ENCODE assay signal across 8 cellular contexts in the genomic region with DNA sequence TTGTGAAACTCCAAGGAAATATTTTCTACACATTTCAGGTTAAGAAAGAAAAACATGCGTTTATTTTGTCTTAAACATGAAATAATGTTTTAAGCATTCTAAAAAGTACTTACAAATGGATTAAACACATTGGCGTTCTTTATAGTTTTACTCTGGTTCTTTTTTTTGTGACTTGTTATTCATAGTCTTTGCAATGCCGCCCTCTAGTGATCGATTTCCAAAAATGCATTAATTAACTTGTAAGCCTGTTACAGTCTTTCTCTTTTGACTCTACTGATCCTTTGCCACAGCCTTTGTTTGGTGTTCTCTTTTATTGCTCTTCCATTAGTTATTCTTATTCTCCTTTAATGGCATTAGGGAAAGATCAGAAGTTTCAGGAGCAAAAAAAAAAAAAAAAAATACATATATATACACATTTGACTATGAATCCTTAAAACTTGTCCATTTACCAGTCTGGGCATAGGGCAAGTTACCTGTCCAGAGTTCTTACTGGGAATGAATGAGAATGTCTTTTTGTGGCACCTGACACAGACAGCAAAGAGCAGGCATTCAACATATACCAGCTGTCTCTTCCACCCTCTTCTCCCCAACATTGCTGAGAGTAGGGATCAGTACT.
DNase-seq lines count a peak whose midpoint lies in the region; ATAC-seq and TF ChIP-seq lines count a peak whose summit lies in the region.

No MANE protein-coding gene starts in this region.

- no peak overlapping the region for H3K4me3 ChIP-seq in foreskin fibroblast (ENCODE audit: low read depth in 1 of 2, low read length in 2 of 2)

- ATAC-seq in GM19455 (IDR thresholded peaks at IDR 0.05; ENCODE audit: unreplicated experiment) (peak; percentile 69), SK-N-SH treated with all-trans-retinoic acid at 6 μM for 48 hours (peak; percentile 74), HG02970 (IDR thresholded peaks at IDR 0.05; ENCODE audit: low FRiP score, unreplicated experiment) (no peak)

- peak; percentile 44 for TF ChIP-seq CTCF in foreskin fibroblast (IDR thresholded peaks at IDR 0.05; ENCODE audit: low read depth, low read length)

- DNase-seq in COLO829 (ENCODE audit: low spot score): peak; percentile 48
- peak; percentile 69 for DNase-seq in NCI-H146 (lab: John Stamatoyannopoulos, UW)
- DNase-seq in foreskin fibroblast: peak; percentile 32 to 80
- peak; percentile 56 for DNase-seq in putamen (ENCODE audit: low spot score)
- DNase-seq in cerebellar nuclear complex (lab: John Stamatoyannopoulos, UW): no peak

TF ChIP-seq in SK-N-SH treated with all-trans-retinoic acid at 6 μM for 48 hours, 23 proteins besides CTCF, POLR2A, EP300 and RAD21:
- TF ChIP-seq, protein P1, sequence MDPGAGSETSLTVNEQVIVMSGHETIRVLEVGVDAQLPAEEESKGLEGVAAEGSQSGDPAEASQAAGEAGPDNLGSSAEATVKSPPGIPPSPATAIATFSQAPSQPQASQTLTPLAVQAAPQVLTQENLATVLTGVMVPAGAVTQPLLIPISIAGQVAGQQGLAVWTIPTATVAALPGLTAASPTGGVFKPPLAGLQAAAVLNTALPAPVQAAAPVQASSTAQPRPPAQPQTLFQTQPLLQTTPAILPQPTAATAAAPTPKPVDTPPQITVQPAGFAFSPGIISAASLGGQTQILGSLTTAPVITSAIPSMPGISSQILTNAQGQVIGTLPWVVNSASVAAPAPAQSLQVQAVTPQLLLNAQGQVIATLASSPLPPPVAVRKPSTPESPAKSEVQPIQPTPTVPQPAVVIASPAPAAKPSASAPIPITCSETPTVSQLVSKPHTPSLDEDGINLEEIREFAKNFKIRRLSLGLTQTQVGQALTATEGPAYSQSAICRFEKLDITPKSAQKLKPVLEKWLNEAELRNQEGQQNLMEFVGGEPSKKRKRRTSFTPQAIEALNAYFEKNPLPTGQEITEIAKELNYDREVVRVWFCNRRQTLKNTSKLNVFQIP (CRISPR knock-in tag; IDR thresholded peaks at IDR 0.05; ENCODE audit: borderline replicate concordance, low read depth): no peak
- TF ChIP-seq ESRRG (CRISPR knock-in tag; IDR thresholded peaks at IDR 0.05): no peak
- no peak for TF ChIP-seq ZC3H10 (CRISPR knock-in tag; IDR thresholded peaks at IDR 0.05)
- TF ChIP-seq ZNF565 (CRISPR knock-in tag; conservative IDR thresholded peaks at IDR 0.05; ENCODE audit: low read depth): no peak
- no peak for TF ChIP-seq SNAI2 (CRISPR knock-in tag; IDR thresholded peaks at IDR 0.05)
- TF ChIP-seq, protein P2, sequence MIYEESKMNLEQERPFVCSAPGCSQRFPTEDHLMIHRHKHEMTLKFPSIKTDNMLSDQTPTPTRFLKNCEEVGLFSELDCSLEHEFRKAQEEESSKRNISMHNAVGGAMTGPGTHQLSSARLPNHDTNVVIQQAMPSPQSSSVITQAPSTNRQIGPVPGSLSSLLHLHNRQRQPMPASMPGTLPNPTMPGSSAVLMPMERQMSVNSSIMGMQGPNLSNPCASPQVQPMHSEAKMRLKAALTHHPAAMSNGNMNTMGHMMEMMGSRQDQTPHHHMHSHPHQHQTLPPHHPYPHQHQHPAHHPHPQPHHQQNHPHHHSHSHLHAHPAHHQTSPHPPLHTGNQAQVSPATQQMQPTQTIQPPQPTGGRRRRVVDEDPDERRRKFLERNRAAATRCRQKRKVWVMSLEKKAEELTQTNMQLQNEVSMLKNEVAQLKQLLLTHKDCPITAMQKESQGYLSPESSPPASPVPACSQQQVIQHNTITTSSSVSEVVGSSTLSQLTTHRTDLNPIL (CRISPR knock-in tag; IDR thresholded peaks at IDR 0.05; ENCODE audit: low read depth): no peak
- TF ChIP-seq, protein P3, sequence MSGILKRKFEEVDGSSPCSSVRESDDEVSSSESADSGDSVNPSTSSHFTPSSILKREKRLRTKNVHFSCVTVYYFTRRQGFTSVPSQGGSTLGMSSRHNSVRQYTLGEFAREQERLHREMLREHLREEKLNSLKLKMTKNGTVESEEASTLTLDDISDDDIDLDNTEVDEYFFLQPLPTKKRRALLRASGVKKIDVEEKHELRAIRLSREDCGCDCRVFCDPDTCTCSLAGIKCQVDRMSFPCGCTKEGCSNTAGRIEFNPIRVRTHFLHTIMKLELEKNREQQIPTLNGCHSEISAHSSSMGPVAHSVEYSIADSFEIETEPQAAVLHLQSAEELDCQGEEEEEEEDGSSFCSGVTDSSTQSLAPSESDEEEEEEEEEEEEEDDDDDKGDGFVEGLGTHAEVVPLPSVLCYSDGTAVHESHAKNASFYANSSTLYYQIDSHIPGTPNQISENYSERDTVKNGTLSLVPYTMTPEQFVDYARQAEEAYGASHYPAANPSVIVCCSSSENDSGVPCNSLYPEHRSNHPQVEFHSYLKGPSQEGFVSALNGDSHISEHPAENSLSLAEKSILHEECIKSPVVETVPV (CRISPR knock-in tag; IDR thresholded peaks at IDR 0.05): no peak
- no peak for TF ChIP-seq ZFP30 (CRISPR knock-in tag; IDR thresholded peaks at IDR 0.05)
- TF ChIP-seq ZNF8 (CRISPR knock-in tag; IDR thresholded peaks at IDR 0.05): no peak
- no peak for TF ChIP-seq GLIS3 (CRISPR knock-in tag; IDR thresholded peaks at IDR 0.05)
- TF ChIP-seq, protein P4, sequence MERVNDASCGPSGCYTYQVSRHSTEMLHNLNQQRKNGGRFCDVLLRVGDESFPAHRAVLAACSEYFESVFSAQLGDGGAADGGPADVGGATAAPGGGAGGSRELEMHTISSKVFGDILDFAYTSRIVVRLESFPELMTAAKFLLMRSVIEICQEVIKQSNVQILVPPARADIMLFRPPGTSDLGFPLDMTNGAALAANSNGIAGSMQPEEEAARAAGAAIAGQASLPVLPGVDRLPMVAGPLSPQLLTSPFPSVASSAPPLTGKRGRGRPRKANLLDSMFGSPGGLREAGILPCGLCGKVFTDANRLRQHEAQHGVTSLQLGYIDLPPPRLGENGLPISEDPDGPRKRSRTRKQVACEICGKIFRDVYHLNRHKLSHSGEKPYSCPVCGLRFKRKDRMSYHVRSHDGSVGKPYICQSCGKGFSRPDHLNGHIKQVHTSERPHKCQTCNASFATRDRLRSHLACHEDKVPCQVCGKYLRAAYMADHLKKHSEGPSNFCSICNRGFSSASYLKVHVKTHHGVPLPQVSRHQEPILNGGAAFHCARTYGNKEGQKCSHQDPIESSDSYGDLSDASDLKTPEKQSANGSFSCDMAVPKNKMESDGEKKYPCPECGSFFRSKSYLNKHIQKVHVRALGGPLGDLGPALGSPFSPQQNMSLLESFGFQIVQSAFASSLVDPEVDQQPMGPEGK (CRISPR knock-in tag; IDR thresholded peaks at IDR 0.05; ENCODE audit: borderline replicate concordance): no peak
- no peak for TF ChIP-seq ZFP3 (CRISPR knock-in tag; IDR thresholded peaks at IDR 0.05)
- no peak for TF ChIP-seq RARB (CRISPR knock-in tag; IDR thresholded peaks at IDR 0.05)
- TF ChIP-seq OSR1 (CRISPR knock-in tag; IDR thresholded peaks at IDR 0.05): no peak
- TF ChIP-seq CSDC2 (CRISPR knock-in tag; IDR thresholded peaks at IDR 0.05): no peak
- no peak for TF ChIP-seq TCF4 (CRISPR knock-in tag; IDR thresholded peaks at IDR 0.05; ENCODE audit: borderline replicate concordance)

Comparison
In these comparisons a context has a peak if more than half of its experiments do, and no peak if none do; other contexts are left out.
1. DNase-seq: peak in COLO829 (single experiment), NCI-H146 (single experiment), foreskin fibroblast (2 of 2) and putamen (single experiment); none in cerebellar nuclear complex (0 of 2).